21 cellular contexts compared by ENCODE assay signal in genomic region chr15:89125038-89125826, GRCh38. TPM values are rescaled to one million over a fixed set of nuclear protein-coding genes. Genes with fewer than 3 reads are reported as not detected.
A peak's percentile ranks its signal among the peaks of the same experiment; 100 is the strongest.
DNase-seq lines count a peak whose midpoint lies in the region; ATAC-seq and TF ChIP-seq lines count a peak whose summit lies in the region.
"Had no signal": no experiment of that assay in that cellular context is flagged by ENCODE, and none has a peak within 500 bp of the region (broad histone marks: within the 10 kb centered on the region; RNA-seq: fewer than 3 reads in every experiment).

No MANE protein-coding gene starts in this region.

- WGBS in upper lobe of left lung, 2 donors: 71 to 76% methylated on average over 6 of the region's 6 CpGs

- H3K4me1 ChIP-seq in lower lobe of right lung (peaks cover 20% of the 10 kb centered on the region), upper lobe of left lung (peaks cover 11 to 53% (median 26%) of the 10 kb centered on the region in 4 donors)

- intact Hi-C loops in activated naive CD4-positive, alpha-beta T cell treated with anti-CD3 and anti-CD28 coated beads for 36 hours (cut with micrococcal nuclease): loop anchor here (5.0 kb wide), 1 partner anchor 117 kb away; the partner anchor contains the start of gene FANCI
- intact Hi-C loops in lower lobe of right lung (cut with DNase I): no loop called here

- ATAC-seq in lower lobe of right lung (peak; percentile 64 to 81), upper lobe of left lung (ENCODE audit: low FRiP score in 2 of 2) (peak in 1 of 2 donors; percentile 68)
- ATAC-seq: sciatic nerve; stimulated activated naive B cell treated with anti-CD40 and anti-IgM and Interleukin-4, amounts not matched to agents 10 μg/mL and 1 μg/mL and 100 μg/mL, for 72 hours had no signal

- H3K27ac ChIP-seq in lower lobe of right lung: peak overlapping the region; percentile 64
- peak overlapping the region; percentile 53 to 78 (median 64) for H3K27ac ChIP-seq in upper lobe of left lung
- H3K27ac ChIP-seq: epithelial cell of prostate, thyroid gland had no signal

- H3K27me3 Mint-ChIP-seq in activated naive CD4-positive, alpha-beta T cell treated with anti-CD3 and anti-CD28 coated beads, Interleukin-2, amount 10 ng/mL, durations not matched to agents 7 days and 5 days: no peaks in the 10 kb centered on the region
- H3K27me3 Mint-ChIP-seq in activated naive CD4-positive, alpha-beta T cell treated with anti-CD3 and anti-CD28 coated beads for 36 hours (ENCODE audit: low read depth): no peaks in the 10 kb centered on the region
- H3K27me3 Mint-ChIP-seq in chondrocyte (ENCODE audit: low read depth): no peaks in the 10 kb centered on the region
- H3K27me3 Mint-ChIP-seq: stimulated activated naive B cell treated with anti-CD40 and anti-IgM and Interleukin-4, amounts not matched to agents 10 μg/mL and 1 μg/mL and 100 μg/mL, for 72 hours had no signal

- H3K9me3 Mint-ChIP-seq in activated naive CD4-positive, alpha-beta T cell treated with anti-CD3 and anti-CD28 coated beads, Interleukin-2, amount 10 ng/mL, durations not matched to agents 7 days and 5 days: no peaks in the 10 kb centered on the region
- H3K9me3 Mint-ChIP-seq in activated naive CD4-positive, alpha-beta T cell treated with anti-CD3 and anti-CD28 coated beads for 36 hours: no peaks in the 10 kb centered on the region
- H3K9me3 Mint-ChIP-seq in chondrocyte (ENCODE audit: low read depth): no peaks in the 10 kb centered on the region
- H3K9me3 Mint-ChIP-seq: stimulated activated naive B cell treated with anti-CD40 and anti-IgM and Interleukin-4, amounts not matched to agents 10 μg/mL and 1 μg/mL and 100 μg/mL, for 72 hours had no signal

- H3K27me3 ChIP-seq in lower lobe of right lung (ENCODE audit: low read depth) (no peaks in the 10 kb centered on the region), upper lobe of left lung (no peaks in the 10 kb centered on the region)
- H3K27me3 ChIP-seq: thyroid gland had no signal

- no peak for DNase-seq in activated naive CD4-positive, alpha-beta T cell treated with anti-CD3 and anti-CD28 coated beads, Interleukin-2, amount 10 ng/mL, durations not matched to agents 7 days and 5 days
- no peak for DNase-seq in activated naive CD4-positive, alpha-beta T cell treated with anti-CD3 and anti-CD28 coated beads for 36 hours
- DNase-seq in chondrocyte (ENCODE audit: low spot score) (no peak), lower lobe of right lung (peak; percentile 70), upper lobe of left lung (peak in 1 of 2 donors; percentile 79), NCI-H2196 treated with DMSO at 0.1 percent for 48 hours (lab: John Stamatoyannopoulos, UW; ENCODE audit: unreplicated experiment) (no peak), NCI-H82 (lab: John Stamatoyannopoulos, UW) (no peak), KG1 (lab: John Stamatoyannopoulos, UW) (no peak)
- DNase-seq: 8988T; activated CD4-positive, alpha-beta T cell treated with anti-CD3 and anti-CD28 coated beads, Interleukin-2, amount 50 U/mL, for 1 hour; activated naive CD4-positive, alpha-beta T cell; foreskin fibroblast; NCI-H1092 treated with DMSO at 0.1 percent for 48 hours; NCI-H2081; NCI-H510A treated with DMSO at 0.1 percent for 48 hours; nucleus accumbens; stimulated activated naive B cell treated with anti-CD40 and anti-IgM and Interleukin-4, amounts not matched to agents 10 μg/mL and 1 μg/mL and 100 μg/mL, for 72 hours; thyroid gland had no signal

- TF ChIP-seq EP300 in upper lobe of left lung (IDR thresholded peaks at IDR 0.05): peak in 1 of 4 donors; percentile 22

- H3K36me3 ChIP-seq in lower lobe of right lung: peaks cover 44% of the 10 kb centered on the region
- peaks cover 0 to 61% (median 14%) of the 10 kb centered on the region in 4 donors for H3K36me3 ChIP-seq in upper lobe of left lung
- H3K36me3 ChIP-seq: thyroid gland had no signal

- TF ChIP-seq CTCF in chondrocyte (IDR thresholded peaks at IDR 0.05): no peak
- no peak for TF ChIP-seq CTCF in lower lobe of right lung (IDR thresholded peaks at IDR 0.05)
- no peak for TF ChIP-seq CTCF in upper lobe of left lung (IDR thresholded peaks at IDR 0.05)

- TF ChIP-seq POLR2A in upper lobe of left lung (IDR thresholded peaks at IDR 0.05): no peak

- H3K9me3 ChIP-seq in lower lobe of right lung (no peaks in the 10 kb centered on the region), upper lobe of left lung (no peaks in the 10 kb centered on the region)
- H3K9me3 ChIP-seq: thyroid gland had no signal

- peaks cover 2% of the 10 kb centered on the region for H3K4me1 Mint-ChIP-seq in activated naive CD4-positive, alpha-beta T cell treated with anti-CD3 and anti-CD28 coated beads, Interleukin-2, amount 10 ng/mL, durations not matched to agents 7 days and 5 days
- H3K4me1 Mint-ChIP-seq in activated naive CD4-positive, alpha-beta T cell treated with anti-CD3 and anti-CD28 coated beads for 36 hours (ENCODE audit: low read depth): peaks cover 12% of the 10 kb centered on the region
- peaks cover 49% of the 10 kb centered on the region for H3K4me1 Mint-ChIP-seq in chondrocyte (ENCODE audit: low read depth)

- H3K4me3 Mint-ChIP-seq in activated naive CD4-positive, alpha-beta T cell treated with anti-CD3 and anti-CD28 coated beads, Interleukin-2, amount 10 ng/mL, durations not matched to agents 7 days and 5 days: no peak overlapping the region
- no peak overlapping the region for H3K4me3 Mint-ChIP-seq in activated naive CD4-positive, alpha-beta T cell treated with anti-CD3 and anti-CD28 coated beads for 36 hours
- H3K4me3 Mint-ChIP-seq in chondrocyte (ENCODE audit: unreplicated experiment): no peak overlapping the region
- H3K4me3 Mint-ChIP-seq: stimulated activated naive B cell treated with anti-CD40 and anti-IgM and Interleukin-4, amounts not matched to agents 10 μg/mL and 1 μg/mL and 100 μg/mL, for 72 hours had no signal

- H3K4me3 ChIP-seq in lower lobe of right lung (no peak overlapping the region), upper lobe of left lung (no peak overlapping the region)
- H3K4me3 ChIP-seq: coronary artery, thyroid gland had no signal

- peak overlapping the region; percentile 11 for H3K27ac Mint-ChIP-seq in activated naive CD4-positive, alpha-beta T cell treated with anti-CD3 and anti-CD28 coated beads, Interleukin-2, amount 10 ng/mL, durations not matched to agents 7 days and 5 days
- no peak overlapping the region for H3K27ac Mint-ChIP-seq in activated naive CD4-positive, alpha-beta T cell treated with anti-CD3 and anti-CD28 coated beads for 36 hours
- H3K27ac Mint-ChIP-seq in chondrocyte (ENCODE audit: unreplicated experiment): peak overlapping the region; percentile 52
- H3K27ac Mint-ChIP-seq: stimulated activated naive B cell treated with anti-CD40 and anti-IgM and Interleukin-4, amounts not matched to agents 10 μg/mL and 1 μg/mL and 100 μg/mL, for 72 hours had no signal

- peaks cover 31% of the 10 kb centered on the region for H3K36me3 Mint-ChIP-seq in activated naive CD4-positive, alpha-beta T cell treated with anti-CD3 and anti-CD28 coated beads, Interleukin-2, amount 10 ng/mL, durations not matched to agents 7 days and 5 days
- H3K36me3 Mint-ChIP-seq in activated naive CD4-positive, alpha-beta T cell treated with anti-CD3 and anti-CD28 coated beads for 36 hours (ENCODE audit: low read depth): peaks cover 18% of the 10 kb centered on the region
- peaks cover 3% of the 10 kb centered on the region for H3K36me3 Mint-ChIP-seq in chondrocyte (ENCODE audit: low read depth)

- CTCF ChIA-PET in activated naive CD4-positive, alpha-beta T cell treated with anti-CD3 and anti-CD28 coated beads, Interleukin-2, amount 10 ng/mL, durations not matched to agents 7 days and 5 days (lab: Charles Lee): interaction anchor here (8.6 kb wide), 1 partner anchor 66 kb away, joined by 101 read pairs; no protein-coding TSS in a partner anchor
- CTCF ChIA-PET in activated naive CD4-positive, alpha-beta T cell treated with anti-CD3 and anti-CD28 coated beads for 36 hours (lab: Charles Lee): interaction anchor here (1.4 to 9.3 kb wide), 3 partner anchors 36 to 67 kb away, joined by 3 to 118 read pairs (median 7); partner anchors contain the start of gene ABHD2

RNA-seq across cellular contexts. Expression of gene ABHD2, which starts 37.0 kb away (rescaled TPM):
- total RNA-seq in activated naive CD4-positive, alpha-beta T cell treated with anti-CD3 and anti-CD28 coated beads for 36 hours: 10 to 100 TPM; 57.2 to 64.9 TPM
- total RNA-seq in chondrocyte: 50.0 to 58.5 TPM (median 50.5 TPM) in 3 replicates
- 202 TPM for total RNA-seq in lower lobe of right lung
- total RNA-seq in upper lobe of left lung: 100 to 1,000 TPM in 5 of 6 donors, 10 to 100 TPM in 1; 84.1 to 230 (median 174) TPM
